In genomic region chr19:11130824-11131455, GRCh38 we compare ENCODE assay signal across 7 cellular contexts.
DNase-seq lines count a peak whose midpoint lies in the region; ATAC-seq and TF ChIP-seq lines count a peak whose summit lies in the region.

No MANE protein-coding gene starts in this region.

- in situ Hi-C loops in GM13976 (cut with MboI; ENCODE audit: low sequenced_read_pairs, unreplicated experiment), result no loop called here

- DNase-seq in GM13976 (ENCODE audit: low spot score) (peak; percentile 88), NCI-H2196 (lab: John Stamatoyannopoulos, UW; ENCODE audit: unreplicated experiment) (peak; percentile 87), kidney glomerular epithelial cell (lab: John Stamatoyannopoulos, UW) (peak; percentile 70)
- DNase-seq in activated CD4-positive, CD25-positive, alpha-beta regulatory T cell (lab: John Stamatoyannopoulos, UW), result peak; percentile 43 to 62 (median 58)
- peak; percentile 55 for DNase-seq in central memory CD4-positive, alpha-beta T cell
- peak; percentile 52 for DNase-seq in stimulated activated CD4-positive, alpha-beta T cell treated with anti-CD3 and anti-CD28 coated beads, Interleukin-2, amount 100 ng/mL, for 4 hours (ENCODE audit: low read depth)

- ATAC-seq in GM18517 (IDR thresholded peaks at IDR 0.05; ENCODE audit: unreplicated experiment), result no peak

- peak; percentile 77 for TF ChIP-seq CTCF in GM13976 (IDR thresholded peaks at IDR 0.05; ENCODE audit: borderline replicate concordance, control extremely low read depth, extremely low read depth, insufficient read depth, missing control alignments)
